In genomic region chr9:136712690-136713554, GRCh38 we compare ENCODE assay signal across 11 cellular contexts. TPM values are rescaled to one million over a fixed set of nuclear protein-coding genes. Genes with fewer than 3 reads are reported as not detected.
DNase-seq lines count a peak whose midpoint lies in the region; TF ChIP-seq lines count a peak whose summit lies in the region.
"Had no signal": no experiment of that assay in that cellular context is flagged by ENCODE, and none has a peak within 500 bp of the region (broad histone marks: within the 10 kb centered on the region; RNA-seq: fewer than 3 reads in every experiment).

No MANE protein-coding gene starts in this region.

- H3K79me1 ChIP-seq in trophoblast cell (ENCODE audit: low read length) = peaks cover 22% of the 10 kb centered on the region

- H3K23ac ChIP-seq in trophoblast cell (ENCODE audit: low read length) = no peak overlapping the region

- H3K27ac ChIP-seq in C4-2B (peak overlapping the region; percentile 79), SK-N-MC (no peak overlapping the region), trophoblast cell (ENCODE audit: low read depth, low read length) (peak overlapping the region; percentile 13)

- peak overlapping the region; percentile 68 for H2BK12ac ChIP-seq in trophoblast cell (ENCODE audit: low read length)

- H3K9me3 Mint-ChIP-seq in CD14-positive monocyte = peaks cover 0 to 11% (median 2%) of the 10 kb centered on the region in 7 donors
- no peaks in the 10 kb centered on the region for H3K9me3 Mint-ChIP-seq in HFFc6
- H3K9me3 Mint-ChIP-seq in activated T-helper 1 cell treated with anti-CD3 and anti-CD28 coated beads, Interleukin-12 subunit alpha, Interleukin-12 subunit beta, Interleukin-2, Interleukin-4 antibody, amounts not matched to agents 30 ng/mL and 10 ng/mL and 1 ng/mL, durations not matched to agents 14 hours and 24 hours and 36 hours = no peaks in the 10 kb centered on the region

- H3K4me3 ChIP-seq in SK-N-MC = peak overlapping the region; percentile 89
- peak overlapping the region; percentile 35 for H3K4me3 ChIP-seq in fibroblast of villous mesenchyme (ENCODE audit: low read depth, low read length)
- H3K4me3 ChIP-seq in trophoblast cell (ENCODE audit: low read depth, low read length) = peak overlapping the region; percentile 81

- no peaks in the 10 kb centered on the region for H3K9me3 ChIP-seq in SK-N-MC (ENCODE audit: low read depth, low read length)
- H3K9me3 ChIP-seq in trophoblast cell (ENCODE audit: insufficient read depth, low read depth, low read length) = no peaks in the 10 kb centered on the region

- H2BK120ac ChIP-seq in trophoblast cell (ENCODE audit: insufficient read depth, low read length, poor library complexity) = peak overlapping the region; percentile 52

- peak overlapping the region; percentile 43 for H2BK5ac ChIP-seq in trophoblast cell (ENCODE audit: low read depth, low read length, poor library complexity)

- H3K4me1 Mint-ChIP-seq in CD14-positive monocyte (peaks cover 15% of the 10 kb centered on the region), HFFc6 (ENCODE audit: low read depth) (peaks cover 15% of the 10 kb centered on the region)
- H3K4me1 Mint-ChIP-seq in activated T-helper 1 cell treated with anti-CD3 and anti-CD28 coated beads, Interleukin-12 subunit alpha, Interleukin-12 subunit beta, Interleukin-2, Interleukin-4 antibody, amounts not matched to agents 30 ng/mL and 10 ng/mL and 1 ng/mL, durations not matched to agents 14 hours and 24 hours and 36 hours (ENCODE audit: low read depth) = no peaks in the 10 kb centered on the region

- peaks cover 52 to 80% (median 54%) of the 10 kb centered on the region in 3 donors for H3K27me3 Mint-ChIP-seq in CD14-positive monocyte (ENCODE audit: low read depth in 3 of 3)
- H3K27me3 Mint-ChIP-seq in HFFc6 (ENCODE audit: insufficient read depth) = peaks cover 10% of the 10 kb centered on the region
- peaks cover 19% of the 10 kb centered on the region for H3K27me3 Mint-ChIP-seq in activated T-helper 1 cell treated with anti-CD3 and anti-CD28 coated beads, Interleukin-12 subunit alpha, Interleukin-12 subunit beta, Interleukin-2, Interleukin-4 antibody, amounts not matched to agents 30 ng/mL and 10 ng/mL and 1 ng/mL, durations not matched to agents 14 hours and 24 hours and 36 hours (ENCODE audit: insufficient read depth)

- H3K79me2 ChIP-seq in trophoblast cell (ENCODE audit: control insufficient read depth, insufficient read depth, low read length, poor library complexity) = peaks cover 9% of the 10 kb centered on the region

- peak overlapping the region; percentile 62 for H2AFZ ChIP-seq in trophoblast cell (ENCODE audit: insufficient read depth, low read length, poor library complexity)

- peak overlapping the region; percentile 90 for H4K91ac ChIP-seq in trophoblast cell (ENCODE audit: low read depth, low read length)

- TF ChIP-seq CTCF in C4-2B (conservative IDR thresholded peaks at IDR 0.05) (no peak), fibroblast of villous mesenchyme (IDR thresholded peaks at IDR 0.05; ENCODE audit: insufficient read depth, low read depth, low read length) (no peak), CD14-positive monocyte (IDR thresholded peaks at IDR 0.05) (no peak), HFFc6 (IDR thresholded peaks at IDR 0.05) (no peak)

- peak overlapping the region in 1 of 2 donors; percentile 73 for H3K4me3 Mint-ChIP-seq in CD14-positive monocyte
- H3K4me3 Mint-ChIP-seq in HFFc6 = no peak overlapping the region
- no peak overlapping the region for H3K4me3 Mint-ChIP-seq in activated T-helper 1 cell treated with anti-CD3 and anti-CD28 coated beads, Interleukin-12 subunit alpha, Interleukin-12 subunit beta, Interleukin-2, Interleukin-4 antibody, amounts not matched to agents 30 ng/mL and 10 ng/mL and 1 ng/mL, durations not matched to agents 14 hours and 24 hours and 36 hours

- peak overlapping the region; percentile 67 for H3K4me2 ChIP-seq in trophoblast cell (ENCODE audit: low read length)

- H3K18ac ChIP-seq in trophoblast cell (ENCODE audit: low read length) = peak overlapping the region; percentile 89

- no CpG with 5 or more reads among the region's 57 CpGs for WGBS in trophoblast cell (ENCODE audit: extremely low coverage, insufficient coverage, insufficient read length)

- peak overlapping the region; percentile 35 for H3K4ac ChIP-seq in trophoblast cell (ENCODE audit: low read depth, low read length)

- H4K12ac ChIP-seq in trophoblast cell (ENCODE audit: low read depth, low read length) = peak overlapping the region; percentile 40

- intact Hi-C loops in CD14-positive monocyte (cut with micrococcal nuclease) = no loop called here
- intact Hi-C loops in activated T-helper 1 cell treated with anti-CD3 and anti-CD28 coated beads, Interleukin-12 subunit alpha, Interleukin-12 subunit beta, Interleukin-2, Interleukin-4 antibody, amounts not matched to agents 30 ng/mL and 10 ng/mL and 1 ng/mL, durations not matched to agents 14 hours and 24 hours and 36 hours (cut with micrococcal nuclease) = no loop called here

- H3K9ac ChIP-seq in SK-N-MC (ENCODE audit: insufficient read length) (peak overlapping the region; percentile 79), trophoblast cell (ENCODE audit: low read length) (peak overlapping the region; percentile 80)

- peak overlapping the region; percentile 92 for H2AK5ac ChIP-seq in trophoblast cell (ENCODE audit: low read length)

- H3K4me1 ChIP-seq in trophoblast cell (ENCODE audit: control insufficient read depth in 1 of 2, insufficient read depth in 2 of 2, low read length in 2 of 2) = peaks cover 22 to 27% of the 10 kb centered on the region in 2 experiments

- peak overlapping the region; percentile 94 for H4K8ac ChIP-seq in trophoblast cell (ENCODE audit: low read depth, low read length)

- H3K27me3 ChIP-seq in trophoblast cell (ENCODE audit: insufficient read depth, low read length) = peaks cover 2% of the 10 kb centered on the region

- H3K36me3 ChIP-seq in SK-N-MC (ENCODE audit: insufficient read depth, low read length) (no peaks in the 10 kb centered on the region), trophoblast cell (ENCODE audit: control insufficient read depth in 1 of 2, insufficient read depth in 2 of 2, low read length in 2 of 2) (peaks cover 0 to 4% of the 10 kb centered on the region in 2 experiments)

- no peak for DNase-seq in SK-N-MC (ENCODE audit: low read depth, low spot score)
- no peak for DNase-seq in fibroblast of villous mesenchyme (ENCODE audit: low read depth)
- no peak for DNase-seq in trophoblast cell
- no peak for DNase-seq in NCI-H510A treated with DMSO at 0.1 percent for 48 hours (lab: John Stamatoyannopoulos, UW)
- DNase-seq in CD14-positive monocyte (ENCODE audit: low spot score) = no peak
- no peak for DNase-seq in HFFc6
- DNase-seq in activated T-helper 1 cell treated with anti-CD3 and anti-CD28 coated beads, Interleukin-12 subunit alpha, Interleukin-12 subunit beta, Interleukin-2, Interleukin-4 antibody, amounts not matched to agents 30 ng/mL and 10 ng/mL and 1 ng/mL, durations not matched to agents 14 hours and 24 hours and 36 hours (ENCODE audit: low spot score) = no peak
- DNase-seq: central memory CD4-positive, alpha-beta T cell had no signal

- H3K27ac Mint-ChIP-seq in CD14-positive monocyte (no peak overlapping the region), HFFc6 (no peak overlapping the region)
- H3K27ac Mint-ChIP-seq in activated T-helper 1 cell treated with anti-CD3 and anti-CD28 coated beads, Interleukin-12 subunit alpha, Interleukin-12 subunit beta, Interleukin-2, Interleukin-4 antibody, amounts not matched to agents 30 ng/mL and 10 ng/mL and 1 ng/mL, durations not matched to agents 14 hours and 24 hours and 36 hours = no peak overlapping the region

- H3K14ac ChIP-seq in trophoblast cell (ENCODE audit: low read length) = peak overlapping the region; percentile 95

- H3K36me3 Mint-ChIP-seq in CD14-positive monocyte = peaks cover 0 to 4% of the 10 kb centered on the region in 2 donors
- no peaks in the 10 kb centered on the region for H3K36me3 Mint-ChIP-seq in HFFc6 (ENCODE audit: low read depth)
- no peaks in the 10 kb centered on the region for H3K36me3 Mint-ChIP-seq in activated T-helper 1 cell treated with anti-CD3 and anti-CD28 coated beads, Interleukin-12 subunit alpha, Interleukin-12 subunit beta, Interleukin-2, Interleukin-4 antibody, amounts not matched to agents 30 ng/mL and 10 ng/mL and 1 ng/mL, durations not matched to agents 14 hours and 24 hours and 36 hours (ENCODE audit: low read depth)

RNA-seq across cellular contexts. Expression of gene DIPK1B, which starts 0.6 kb away (rescaled TPM):
- under 0.01 and 0.43 TPM in 2 replicates for total RNA-seq in fibroblast of villous mesenchyme
- 29.3 and 30.2 TPM in 2 replicates for polyA plus RNA-seq in trophoblast cell (2013)
- under 1 TPM in 1 of 2 donors, not detected in 1; 0.10 TPM for polyA plus RNA-seq in CD14-positive monocyte
- not detected for total RNA-seq in HFFc6 (2021; fragmentation: NEBNext Ultra II Directional; extraction: Animal tissue kit (Norgen Biotek cat#: 25700))
- 0.47 and 0.88 TPM in 2 replicates for total RNA-seq in activated T-helper 1 cell treated with anti-CD3 and anti-CD28 coated beads, Interleukin-12 subunit alpha, Interleukin-12 subunit beta, Interleukin-2, Interleukin-4 antibody, amounts not matched to agents 30 ng/mL and 10 ng/mL and 1 ng/mL, durations not matched to agents 14 hours and 24 hours and 36 hours

RNA-seq across cellular contexts. Expression of gene AGPAT2, which starts 25.7 kb away (rescaled TPM):
- total RNA-seq in fibroblast of villous mesenchyme = 31.5 and 34.5 TPM in 2 replicates
- 16.6 and 17.1 TPM in 2 replicates for polyA plus RNA-seq in trophoblast cell (2013)
- polyA plus RNA-seq in CD14-positive monocyte = 100 to 1,000 TPM; 116 to 139 TPM
- total RNA-seq in HFFc6 (2021; fragmentation: NEBNext Ultra II Directional; extraction: Animal tissue kit (Norgen Biotek cat#: 25700)) = 10 to 100 TPM; 48.7 to 58.4 (median 54.8) TPM
- 24.7 and 25.0 TPM in 2 replicates for total RNA-seq in activated T-helper 1 cell treated with anti-CD3 and anti-CD28 coated beads, Interleukin-12 subunit alpha, Interleukin-12 subunit beta, Interleukin-2, Interleukin-4 antibody, amounts not matched to agents 30 ng/mL and 10 ng/mL and 1 ng/mL, durations not matched to agents 14 hours and 24 hours and 36 hours

RNA-seq across cellular contexts. Expression of gene LCN10, which starts 29.8 kb away (rescaled TPM):
- under 0.01 TPM in 1 of 2 replicates, not detected in the other for total RNA-seq in fibroblast of villous mesenchyme
- 0.03 and 0.06 TPM in 2 replicates for polyA plus RNA-seq in trophoblast cell (2013)
- polyA plus RNA-seq in CD14-positive monocyte = not detected
- total RNA-seq in HFFc6 (2021; fragmentation: NEBNext Ultra II Directional; extraction: Animal tissue kit (Norgen Biotek cat#: 25700)) = not detected
- 0.39 and 0.59 TPM in 2 replicates for total RNA-seq in activated T-helper 1 cell treated with anti-CD3 and anti-CD28 coated beads, Interleukin-12 subunit alpha, Interleukin-12 subunit beta, Interleukin-2, Interleukin-4 antibody, amounts not matched to agents 30 ng/mL and 10 ng/mL and 1 ng/mL, durations not matched to agents 14 hours and 24 hours and 36 hours
- total RNA-seq: renal cortical epithelial cell had no signal

RNA-seq across cellular contexts. Expression of gene LCN6, which starts 35.4 kb away (rescaled TPM):
- total RNA-seq in fibroblast of villous mesenchyme = not detected in 2 replicates
- polyA plus RNA-seq in trophoblast cell (2013) = not detected in 2 replicates
- polyA plus RNA-seq in CD14-positive monocyte = not detected
- not detected for total RNA-seq in HFFc6 (2021; fragmentation: NEBNext Ultra II Directional; extraction: Animal tissue kit (Norgen Biotek cat#: 25700))
- total RNA-seq in activated T-helper 1 cell treated with anti-CD3 and anti-CD28 coated beads, Interleukin-12 subunit alpha, Interleukin-12 subunit beta, Interleukin-2, Interleukin-4 antibody, amounts not matched to agents 30 ng/mL and 10 ng/mL and 1 ng/mL, durations not matched to agents 14 hours and 24 hours and 36 hours = not detected in 2 replicates
- total RNA-seq: renal cortical epithelial cell; T-helper 2 cell treated with Interferon-gamma antibody and Interleukin-4, amounts not matched to agents 100 ng/mL and 5 ng/mL, for 36 hours had no signal

RNA-seq across cellular contexts. Expression of gene LCN8, which starts 45.1 kb away (rescaled TPM):
- not detected in 2 replicates for total RNA-seq in fibroblast of villous mesenchyme
- 0.03 TPM in 1 of 2 replicates, not detected in the other for polyA plus RNA-seq in trophoblast cell (2013)
- polyA plus RNA-seq in CD14-positive monocyte = not detected
- total RNA-seq in HFFc6 (2021; fragmentation: NEBNext Ultra II Directional; extraction: Animal tissue kit (Norgen Biotek cat#: 25700)) = not detected
- total RNA-seq in activated T-helper 1 cell treated with anti-CD3 and anti-CD28 coated beads, Interleukin-12 subunit alpha, Interleukin-12 subunit beta, Interleukin-2, Interleukin-4 antibody, amounts not matched to agents 30 ng/mL and 10 ng/mL and 1 ng/mL, durations not matched to agents 14 hours and 24 hours and 36 hours = not detected in 2 replicates
- total RNA-seq: renal cortical epithelial cell; T-helper 2 cell treated with Interferon-gamma antibody and Interleukin-4, amounts not matched to agents 100 ng/mL and 5 ng/mL, for 36 hours had no signal

Comparison
In these comparisons a context has a peak if more than half of its experiments do, and no peak if none do; other contexts are left out.
1. H3K4me3 ChIP-seq: peak in every context shown above with its lines; median percentile 89 in SK-N-MC; 81 in trophoblast cell; 35 in fibroblast of villous mesenchyme.